Comparison of ENCODE assay signal across 8 cellular contexts in genomic region chr13:33799950-33800592, GRCh38. TPM values are rescaled to one million over a fixed set of nuclear protein-coding genes. Genes with fewer than 3 reads are reported as not detected.
DNase-seq lines count a peak whose midpoint lies in the region; ATAC-seq, FAIRE-seq and TF ChIP-seq lines count a peak whose summit lies in the region.

No MANE protein-coding gene starts in this region.

- no peaks in the 10 kb centered on the region for H3K36me3 ChIP-seq in RWPE2 (ENCODE audit: low read depth)
- H3K36me3 ChIP-seq in left ventricle myocardium inferior = no peaks in the 10 kb centered on the region
- no peaks in the 10 kb centered on the region for H3K36me3 ChIP-seq in transverse colon

- FAIRE-seq in GM12892 (lab: Jason Lieb, UNC) = peak; percentile 85

- POLR2A ChIA-PET in activated CD4-positive, alpha-beta memory T cell treated with anti-CD3 and anti-CD28 coated beads for 36 hours (lab: Charles Lee) = no interaction called here

- H3K27ac Mint-ChIP-seq in activated CD4-positive, alpha-beta memory T cell treated with anti-CD3 and anti-CD28 coated beads for 36 hours = no peak overlapping the region

- no peak for DNase-seq in GM12892 (ENCODE audit: insufficient read length)
- no peak for DNase-seq in RWPE2 (ENCODE audit: low spot score)
- no peak for DNase-seq in left ventricle myocardium inferior
- no peak for DNase-seq in transverse colon
- DNase-seq in OCI-M2 (lab: John Stamatoyannopoulos, UW; ENCODE audit: unreplicated experiment) = no peak
- no peak for DNase-seq in NCI-H774 (lab: John Stamatoyannopoulos, UW)
- no peak for DNase-seq in activated CD4-positive, alpha-beta memory T cell treated with anti-CD3 and anti-CD28 coated beads for 36 hours

- WGBS in transverse colon (ENCODE audit: low coverage in 1 of 2), 2 donors = 33 to 39% methylated on average over 4 to 6 of the region's 6 CpGs

- CTCF ChIA-PET in activated CD4-positive, alpha-beta memory T cell treated with anti-CD3 and anti-CD28 coated beads for 36 hours (lab: Charles Lee) = interaction anchor here (0.6 to 1.3 kb wide), 6 partner anchors 9 to 661 kb away, joined by 3 to 5 read pairs (median 3); no protein-coding TSS in a partner anchor

- no peak overlapping the region for H3K4me3 Mint-ChIP-seq in activated CD4-positive, alpha-beta memory T cell treated with anti-CD3 and anti-CD28 coated beads for 36 hours

- H3K27ac ChIP-seq in 22Rv1 (no peak overlapping the region), RWPE2 (ENCODE audit: poor library complexity, severe bottlenecking) (no peak overlapping the region), left ventricle myocardium inferior (replicated peaks) (peak overlapping the region; percentile 56), transverse colon (no peak overlapping the region)

- TF ChIP-seq EP300 in transverse colon (IDR thresholded peaks at IDR 0.05; ENCODE audit: low read depth) = no peak

- TF ChIP-seq CTCF in 22Rv1 (IDR thresholded peaks at IDR 0.05) = peak; percentile 67
- peak; percentile 64 for TF ChIP-seq CTCF in RWPE2 (IDR thresholded peaks at IDR 0.05; ENCODE audit: poor library complexity, severe bottlenecking)
- TF ChIP-seq CTCF in left ventricle myocardium inferior (IDR thresholded peaks at IDR 0.05; ENCODE audit: borderline replicate concordance) = peak; percentile 62
- peak in 3 of 5 experiments; percentile 23 to 27 (median 24) for TF ChIP-seq CTCF in transverse colon (IDR thresholded peaks at IDR 0.05)

- intact Hi-C loops in left ventricle myocardium inferior (cut with micrococcal nuclease) = no loop called here
- intact Hi-C loops in transverse colon (cut with DNase I; ENCODE audit: low total_unique reads) = no loop called here
- intact Hi-C loops in activated CD4-positive, alpha-beta memory T cell treated with anti-CD3 and anti-CD28 coated beads for 36 hours (cut with micrococcal nuclease) = loop anchor here (5.0 kb wide), 2 partner anchors 277 to 1362 kb away; no protein-coding TSS in a partner anchor

- in situ Hi-C loops in transverse colon (cut with MboI; ENCODE audit: low pct_ligation_motif_present in 1 of 4, low pct_unique_long_range_greater_than_20kb in 1 of 4, low sequenced_read_pairs in 3 of 4) = loop anchor here in 1 of 4 donors (25.0 kb wide), 1 partner anchor 1362 kb away; no protein-coding TSS in a partner anchor

- H3K4me1 Mint-ChIP-seq in activated CD4-positive, alpha-beta memory T cell treated with anti-CD3 and anti-CD28 coated beads for 36 hours (ENCODE audit: low read depth) = no peaks in the 10 kb centered on the region

- no peaks in the 10 kb centered on the region for H3K9me3 Mint-ChIP-seq in activated CD4-positive, alpha-beta memory T cell treated with anti-CD3 and anti-CD28 coated beads for 36 hours

- TF ChIP-seq POLR2A in GM12892 (IDR thresholded peaks at IDR 0.05; ENCODE audit: low read depth, low read length) (no peak), transverse colon (IDR thresholded peaks at IDR 0.05) (no peak)

- H3K4me1 ChIP-seq in RWPE2 (ENCODE audit: insufficient read depth, poor library complexity, severe bottlenecking) = no peaks in the 10 kb centered on the region
- peaks cover 33% of the 10 kb centered on the region for H3K4me1 ChIP-seq in left ventricle myocardium inferior
- peaks cover 0 to 14% (median 6%) of the 10 kb centered on the region in 4 donors for H3K4me1 ChIP-seq in transverse colon

- H3K9me3 ChIP-seq in RWPE2 (ENCODE audit: severe bottlenecking) (no peaks in the 10 kb centered on the region), left ventricle myocardium inferior (replicated peaks) (no peaks in the 10 kb centered on the region), transverse colon (no peaks in the 10 kb centered on the region)

- H3K27me3 ChIP-seq in RWPE2 (ENCODE audit: insufficient read depth, poor library complexity, severe bottlenecking) (no peaks in the 10 kb centered on the region), left ventricle myocardium inferior (ENCODE audit: low read depth) (no peaks in the 10 kb centered on the region), transverse colon (no peaks in the 10 kb centered on the region)

- H3K4me3 ChIP-seq in RWPE2 (ENCODE audit: severe bottlenecking) (no peak overlapping the region), left ventricle myocardium inferior (peak overlapping the region; percentile 37), transverse colon (no peak overlapping the region)

- H3K36me3 Mint-ChIP-seq in activated CD4-positive, alpha-beta memory T cell treated with anti-CD3 and anti-CD28 coated beads for 36 hours = no peaks in the 10 kb centered on the region

- ATAC-seq in RWPE2 (ENCODE audit: low read depth) = peak; percentile 38; the same call in 1 of the 3 replicates

- H3K27me3 Mint-ChIP-seq in activated CD4-positive, alpha-beta memory T cell treated with anti-CD3 and anti-CD28 coated beads for 36 hours = peaks cover 2% of the 10 kb centered on the region

RNA-seq across cellular contexts. Expression of gene RFC3, which starts 17.9 kb away (rescaled TPM):
- polyA plus RNA-seq in GM12892 (2012; ENCODE audit: missing spikeins) = 35.4 TPM
- total RNA-seq in left ventricle myocardium inferior (4.2 TPM), transverse colon (10 to 100 TPM in 1 of 4 donors, 1 to 10 TPM in 2, not detected in 1; 3.3 to 62.5 (median 4.4) TPM)
- 10 to 100 TPM; 52.4 to 53.9 TPM for total RNA-seq in activated CD4-positive, alpha-beta memory T cell treated with anti-CD3 and anti-CD28 coated beads for 36 hours
